In the genomic region with DNA sequence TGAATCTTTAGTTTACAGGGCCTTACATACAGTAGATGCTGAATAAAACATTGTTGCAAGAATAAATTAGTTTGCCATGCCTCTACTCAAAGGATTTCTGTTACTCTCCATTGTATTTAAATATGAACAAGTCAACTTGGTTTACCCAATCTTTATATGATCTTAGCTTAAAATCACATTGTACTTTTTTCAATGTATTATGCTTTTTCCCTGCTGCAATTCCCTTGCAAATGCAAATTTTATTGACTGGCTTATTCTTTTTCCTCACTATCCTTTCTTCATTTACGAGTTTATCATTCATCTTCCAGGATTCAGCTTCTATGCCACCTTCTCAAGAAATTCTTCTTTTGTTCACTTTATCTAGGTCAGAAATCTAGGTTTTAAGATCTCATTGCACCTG, we compare ENCODE assay signal across 9 cellular contexts.
"Had no signal": no experiment of that assay in that cellular context is flagged by ENCODE, and none has a peak within 500 bp of the region (broad histone marks: within the 10 kb centered on the region; RNA-seq: fewer than 3 reads in every experiment).

No MANE protein-coding gene starts in this region.

- FAIRE-seq: H54 had no signal

- H2AFZ ChIP-seq: GM23248, GM23338 had no signal

- DNase-seq: GM23248, GOT3, H7, H9, HCEC 1CT, HFFc6 had no signal

- H3K9me3 ChIP-seq: HAP-1 had no signal

- H3K4me2 ChIP-seq: GM23338 had no signal

- H3K36me3 ChIP-seq: HAP-1 had no signal

- H3K27ac ChIP-seq: GM23248 had no signal

- H3K9ac ChIP-seq: GM23248 had no signal

- H3K4me3 ChIP-seq: GM23248, GM23338, HAP-1 had no signal

- ATAC-seq: GM23338 had no signal
